8 cellular contexts compared by ENCODE assay signal in genomic region chr9:132769895-132770774, GRCh38.
DNase-seq lines count a peak whose midpoint lies in the region; ATAC-seq and TF ChIP-seq lines count a peak whose summit lies in the region.

No MANE protein-coding gene starts in this region.

- peaks cover 3% of the 10 kb centered on the region for H3K27me3 Mint-ChIP-seq in activated naive CD8-positive, alpha-beta T cell treated with anti-CD3 and anti-CD28 coated beads, Interleukin-2, amount 10 ng/mL, durations not matched to agents 7 days and 5 days

- TF ChIP-seq POLR2A in upper lobe of left lung (IDR thresholded peaks at IDR 0.05), result peak in 2 of 4 donors; percentile 14 to 62

- H3K27ac Mint-ChIP-seq in activated naive CD8-positive, alpha-beta T cell treated with anti-CD3 and anti-CD28 coated beads, Interleukin-2, amount 10 ng/mL, durations not matched to agents 7 days and 5 days, result peak overlapping the region; percentile 99

- H3K36me3 ChIP-seq in heart right ventricle (no peaks in the 10 kb centered on the region), upper lobe of left lung (no peaks in the 10 kb centered on the region)

- intact Hi-C loops in heart right ventricle (cut with DNase I), result no loop called here
- intact Hi-C loops in posterior cingulate gyrus (cut with DNase I), result no loop called here

- H3K4me1 ChIP-seq in heart right ventricle (peaks cover 0 to 19% (median 17%) of the 10 kb centered on the region in 9 donors), upper lobe of left lung (peaks cover 8 to 14% (median 11%) of the 10 kb centered on the region in 4 donors)

- DNase-seq in NCI-H2227 (lab: John Stamatoyannopoulos, UW; ENCODE audit: unreplicated experiment), result peak; percentile 22
- DNase-seq in NCI-H2227 treated with DMSO at 0.1 percent for 48 hours (lab: John Stamatoyannopoulos, UW), result no peak
- DNase-seq in SK-MEL-5 (ENCODE audit: low read depth, low spot score), result peak; percentile 41
- peak; percentile 79 for DNase-seq in activated naive CD8-positive, alpha-beta T cell treated with anti-CD3 and anti-CD28 coated beads, Interleukin-2, amount 10 ng/mL, durations not matched to agents 7 days and 5 days
- peak; percentile 44 to 65 for DNase-seq in heart right ventricle
- peak in 8 of 10 donors; percentile 17 to 90 (median 42) for DNase-seq in posterior cingulate gyrus
- DNase-seq in upper lobe of left lung, result peak; percentile 75 to 93

- H3K9me3 ChIP-seq in heart right ventricle (peaks cover 0 to 13% (median 0%) of the 10 kb centered on the region in 11 donors), upper lobe of left lung (no peaks in the 10 kb centered on the region)

- WGBS in heart right ventricle, 2 donors, result 6 to 9% methylated on average over 51 to 54 of the region's 54 CpGs
- 8% methylated on average over 22 to 51 of the region's 54 CpGs for WGBS in upper lobe of left lung, 2 donors

- in situ Hi-C loops in SK-MEL-5 (cut with HindIII; ENCODE audit: low pct_unique_long_range_greater_than_20kb, low sequenced_read_pairs), result no loop called here

- peak overlapping the region; percentile 99 for H3K4me3 Mint-ChIP-seq in activated naive CD8-positive, alpha-beta T cell treated with anti-CD3 and anti-CD28 coated beads, Interleukin-2, amount 10 ng/mL, durations not matched to agents 7 days and 5 days

- peaks cover 14% of the 10 kb centered on the region for H3K36me3 Mint-ChIP-seq in activated naive CD8-positive, alpha-beta T cell treated with anti-CD3 and anti-CD28 coated beads, Interleukin-2, amount 10 ng/mL, durations not matched to agents 7 days and 5 days

- H3K4me1 Mint-ChIP-seq in activated naive CD8-positive, alpha-beta T cell treated with anti-CD3 and anti-CD28 coated beads, Interleukin-2, amount 10 ng/mL, durations not matched to agents 7 days and 5 days, result peaks cover 17% of the 10 kb centered on the region

- POLR2A ChIA-PET in activated naive CD8-positive, alpha-beta T cell treated with anti-CD3 and anti-CD28 coated beads, Interleukin-2, amount 10 ng/mL, durations not matched to agents 7 days and 5 days (lab: Charles Lee), result interaction anchor here (0.7 to 3.4 kb wide), 9 partner anchors 8 to 416 kb away, joined by 3 to 35 read pairs (median 3); partner anchors contain the start of genes DDX31, GTF3C4, SETX and SPACA9

- peak overlapping the region in 8 of 10 donors; percentile 42 to 87 (median 70) for H3K27ac ChIP-seq in heart right ventricle
- H3K27ac ChIP-seq in upper lobe of left lung, result peak overlapping the region; percentile 82 to 89 (median 86)

- no peak for TF ChIP-seq EP300 in upper lobe of left lung (IDR thresholded peaks at IDR 0.05)

- no peak for TF ChIP-seq CTCF in heart right ventricle (IDR thresholded peaks at IDR 0.05)
- no peak for TF ChIP-seq CTCF in upper lobe of left lung (IDR thresholded peaks at IDR 0.05)

- ATAC-seq in HG03342 (IDR thresholded peaks at IDR 0.05; ENCODE audit: unreplicated experiment), result peak; percentile 58
- ATAC-seq in activated naive CD8-positive, alpha-beta T cell treated with anti-CD3 and anti-CD28 coated beads, Interleukin-2, amount 10 ng/mL, durations not matched to agents 7 days and 5 days (ENCODE audit: low read depth), result peak; percentile 85
- ATAC-seq in heart right ventricle, result peak; percentile 86 to 93 (median 90)
- peak; percentile 90 to 91 for ATAC-seq in upper lobe of left lung (ENCODE audit: low FRiP score in 2 of 2)

- peaks cover 0 to 8% (median 0%) of the 10 kb centered on the region in 7 donors for H3K27me3 ChIP-seq in heart right ventricle
- no peaks in the 10 kb centered on the region for H3K27me3 ChIP-seq in upper lobe of left lung

- H3K4me3 ChIP-seq in heart right ventricle (peak overlapping the region; percentile 57 to 98 (median 74)), upper lobe of left lung (peak overlapping the region; percentile 73 to 81 (median 77))

- H3K9me3 Mint-ChIP-seq in activated naive CD8-positive, alpha-beta T cell treated with anti-CD3 and anti-CD28 coated beads, Interleukin-2, amount 10 ng/mL, durations not matched to agents 7 days and 5 days, result no peaks in the 10 kb centered on the region
